ENCODE assay signal across 8 cellular contexts in genomic region chr4:169756971-169757574, GRCh38. TPM values are rescaled to one million over a fixed set of nuclear protein-coding genes. Genes with fewer than 3 reads are reported as not detected.
DNase-seq lines count a peak whose midpoint lies in the region; ATAC-seq and TF ChIP-seq lines count a peak whose summit lies in the region.

No MANE protein-coding gene starts in this region.

- intact Hi-C loops in stomach (cut with DNase I; ENCODE audit: low total_unique reads), result no loop called here

- H3K4me3 ChIP-seq in BE2C (ENCODE audit: low read depth, low read length) (peak overlapping the region; percentile 97), iPS-18c (ENCODE audit: insufficient read depth, low read depth, low read length) (peak overlapping the region; percentile 91), stomach (peak overlapping the region; percentile 82 to 90 (median 86))

- peak overlapping the region; percentile 67 to 84 (median 73) for H3K27ac ChIP-seq in stomach

- TF ChIP-seq EP300 in stomach (IDR thresholded peaks at IDR 0.05), result no peak

- H3K27me3 ChIP-seq in BE2C (no peaks in the 10 kb centered on the region), stomach (no peaks in the 10 kb centered on the region)

- 2 to 4% (median 3%) methylated on average over 12 to 13 of the region's 13 CpGs for WGBS in stomach, 5 donors

- peak; percentile 23 for ATAC-seq in GM19351 (IDR thresholded peaks at IDR 0.05; ENCODE audit: unreplicated experiment)
- ATAC-seq in HG03469 (IDR thresholded peaks at IDR 0.05; ENCODE audit: unreplicated experiment), result peak; percentile 20

- TF ChIP-seq CTCF in BE2C (IDR thresholded peaks at IDR 0.05; ENCODE audit: low read depth, low read length), result no peak
- no peak for TF ChIP-seq CTCF in stomach (IDR thresholded peaks at IDR 0.05)

- H3K9me3 Mint-ChIP-seq in activated naive CD8-positive, alpha-beta T cell treated with anti-CD3 and anti-CD28 coated beads for 36 hours, result no peaks in the 10 kb centered on the region

- H3K4me1 ChIP-seq in BE2C (no peaks in the 10 kb centered on the region), stomach (peaks cover 14 to 24% (median 19%) of the 10 kb centered on the region in 4 donors)

- H3K9me3 ChIP-seq in BE2C (no peaks in the 10 kb centered on the region), iPS-18c (ENCODE audit: control insufficient read depth, insufficient read depth, low read length) (no peaks in the 10 kb centered on the region), stomach (no peaks in the 10 kb centered on the region)

- H3K36me3 Mint-ChIP-seq in activated naive CD8-positive, alpha-beta T cell treated with anti-CD3 and anti-CD28 coated beads for 36 hours, result peaks cover 7% of the 10 kb centered on the region

- H3K27ac Mint-ChIP-seq in activated naive CD8-positive, alpha-beta T cell treated with anti-CD3 and anti-CD28 coated beads for 36 hours, result peak overlapping the region; percentile 85

- peak overlapping the region; percentile 92 for H3K4me3 Mint-ChIP-seq in activated naive CD8-positive, alpha-beta T cell treated with anti-CD3 and anti-CD28 coated beads for 36 hours

- DNase-seq in BE2C, result no peak
- no peak for DNase-seq in activated naive CD8-positive, alpha-beta T cell treated with anti-CD3 and anti-CD28 coated beads for 36 hours
- DNase-seq in stomach, result no peak
- no peak for DNase-seq in stimulated activated CD4-positive, alpha-beta T cell treated with anti-CD3 and anti-CD28 coated beads, Interleukin-12 subunit alpha, Interleukin-12 subunit beta, amount 100 ng/mL, for 4 hours
- no peak for DNase-seq in NCI-H1105 treated with DMSO at 0.1 percent for 48 hours (lab: John Stamatoyannopoulos, UW)

- H3K36me3 ChIP-seq in BE2C, result peaks cover 4% of the 10 kb centered on the region
- peaks cover 0 to 16% (median 14%) of the 10 kb centered on the region in 4 donors for H3K36me3 ChIP-seq in stomach

- no peaks in the 10 kb centered on the region for H3K27me3 Mint-ChIP-seq in activated naive CD8-positive, alpha-beta T cell treated with anti-CD3 and anti-CD28 coated beads for 36 hours

- no peak for TF ChIP-seq POLR2A in stomach (IDR thresholded peaks at IDR 0.05)

- peaks cover 15% of the 10 kb centered on the region for H3K4me1 Mint-ChIP-seq in activated naive CD8-positive, alpha-beta T cell treated with anti-CD3 and anti-CD28 coated beads for 36 hours

RNA-seq across cellular contexts. Expression of gene HPF1, which starts 0.7 kb away (rescaled TPM):
- polyA plus RNA-seq in BE2C (2012; ENCODE audit: insufficient read depth, insufficient read length, low read depth), result 14.7 TPM
- total RNA-seq in activated naive CD8-positive, alpha-beta T cell treated with anti-CD3 and anti-CD28 coated beads for 36 hours, result 10 to 100 TPM; 27.3 to 27.5 TPM
- total RNA-seq in stomach, result 10 to 100 TPM in 1 of 5 donors, 1 to 10 TPM in 2, under 1 TPM in 1, not detected in 1; 0.58 to 20.4 (median 3.5) TPM
- 10 to 100 TPM; 22.5 to 27.1 (median 22.8) TPM for polyA plus RNA-seq in stomach
